In genomic region chr3:15065550-15066007, GRCh38 we compare ENCODE assay signal across 8 cellular contexts. TPM values are rescaled to one million over a fixed set of nuclear protein-coding genes. Genes with fewer than 3 reads are reported as not detected.
DNase-seq lines count a peak whose midpoint lies in the region; ATAC-seq, FAIRE-seq and TF ChIP-seq lines count a peak whose summit lies in the region.

No MANE protein-coding gene starts in this region.

- H3K4me1 ChIP-seq in DND-41 (ENCODE audit: insufficient read depth, low read length) (peaks cover 27% of the 10 kb centered on the region), OCI-LY3 (ENCODE audit: low read length) (peaks cover 17% of the 10 kb centered on the region), pancreas (peaks cover 4 to 11% (median 10%) of the 10 kb centered on the region in 3 donors)

- intact Hi-C loops in pancreas (cut with DNase I) = no loop called here

- H3K27ac Mint-ChIP-seq in endothelial cell (ENCODE audit: unreplicated experiment) = peak overlapping the region; percentile 75

- H3K9me3 ChIP-seq in DND-41 (ENCODE audit: insufficient read depth, low read length, severe bottlenecking) (no peaks in the 10 kb centered on the region), OCI-LY3 (ENCODE audit: insufficient read depth, low read length) (no peaks in the 10 kb centered on the region), pancreas (no peaks in the 10 kb centered on the region)

- H3K9ac ChIP-seq in DND-41 (ENCODE audit: low read depth, low read length) = peak overlapping the region; percentile 99
- H3K9ac ChIP-seq in OCI-LY3 (ENCODE audit: low read length) = peak overlapping the region; percentile 87

- peak overlapping the region; percentile 98 for H3K4me2 ChIP-seq in DND-41 (ENCODE audit: insufficient read depth, low read length)
- peak overlapping the region; percentile 92 for H3K4me2 ChIP-seq in OCI-LY3 (ENCODE audit: low read length)

- no peak for FAIRE-seq in pancreas (lab: Jason Lieb, UNC)

- H3K4me3 Mint-ChIP-seq in endothelial cell (ENCODE audit: unreplicated experiment) = peak overlapping the region; percentile 95

- no peak for TF ChIP-seq CTCF in DND-41 (IDR thresholded peaks at IDR 0.05; ENCODE audit: borderline replicate concordance, extremely low read depth, low read length, poor library complexity, severe bottlenecking)
- no peak for TF ChIP-seq CTCF in OCI-LY3 (IDR thresholded peaks at IDR 0.05; ENCODE audit: low read depth, low read length)
- no peak for TF ChIP-seq CTCF in endothelial cell (IDR thresholded peaks at IDR 0.05; ENCODE audit: unreplicated experiment)
- TF ChIP-seq CTCF in pancreas (IDR thresholded peaks at IDR 0.05) = no peak
- TF ChIP-seq CTCF in GM20000 (IDR thresholded peaks at IDR 0.05; ENCODE audit: extremely low read depth, missing control alignments) = no peak

- no peak for DNase-seq in DND-41
- no peak for DNase-seq in endothelial cell (ENCODE audit: low spot score)
- no peak for DNase-seq in pancreas
- no peak for DNase-seq in COLO668 (lab: John Stamatoyannopoulos, UW; ENCODE audit: unreplicated experiment)
- DNase-seq in T-helper 9 cell = no peak
- DNase-seq in GM20000 (ENCODE audit: low spot score) = no peak
- no peak for DNase-seq in NCI-H2196 treated with DMSO at 0.1 percent for 48 hours (lab: John Stamatoyannopoulos, UW; ENCODE audit: unreplicated experiment)

- peaks cover 17% of the 10 kb centered on the region for H3K36me3 Mint-ChIP-seq in endothelial cell (ENCODE audit: low read depth, unreplicated experiment)

- H3K27me3 ChIP-seq in DND-41 (ENCODE audit: insufficient read depth, low read length, poor library complexity) = no peaks in the 10 kb centered on the region
- H3K27me3 ChIP-seq in OCI-LY3 (ENCODE audit: low read depth, low read length) = no peaks in the 10 kb centered on the region
- H3K27me3 ChIP-seq in pancreas = no peaks in the 10 kb centered on the region

- peaks cover 22% of the 10 kb centered on the region for H3K4me1 Mint-ChIP-seq in endothelial cell (ENCODE audit: unreplicated experiment)

- no peak for ATAC-seq in DND-41 (ENCODE audit: insufficient read depth, low read depth)
- ATAC-seq in pancreas = no peak

- no peaks in the 10 kb centered on the region for H3K9me3 Mint-ChIP-seq in endothelial cell (ENCODE audit: unreplicated experiment)

- peak overlapping the region; percentile 95 for H2AFZ ChIP-seq in DND-41 (ENCODE audit: low read depth, low read length)
- peak overlapping the region; percentile 99 for H2AFZ ChIP-seq in OCI-LY3 (ENCODE audit: low read depth, low read length)

- H3K36me3 ChIP-seq in DND-41 (ENCODE audit: insufficient read depth, low read length) = peaks cover 12% of the 10 kb centered on the region
- peaks cover 16% of the 10 kb centered on the region for H3K36me3 ChIP-seq in OCI-LY3 (replicated peaks; ENCODE audit: low read depth, low read length)
- no peaks in the 10 kb centered on the region for H3K36me3 ChIP-seq in pancreas

- peaks cover 14% of the 10 kb centered on the region for H3K27me3 Mint-ChIP-seq in endothelial cell (ENCODE audit: unreplicated experiment)

- H3K4me3 ChIP-seq in DND-41 (ENCODE audit: low read depth in 1 of 2, low read length in 2 of 2) = peak overlapping the region; percentile 96 to 100; a peak in 3 of 4 replicates
- H3K4me3 ChIP-seq in OCI-LY3 (ENCODE audit: low read length) = peak overlapping the region; percentile 88
- peak overlapping the region; percentile 73 to 94 (median 82) for H3K4me3 ChIP-seq in pancreas

- H3K79me2 ChIP-seq in DND-41 (ENCODE audit: insufficient read depth, low read length) = peaks cover 30% of the 10 kb centered on the region
- H3K79me2 ChIP-seq in OCI-LY3 (ENCODE audit: low read length) = peaks cover 29% of the 10 kb centered on the region

- H4K20me1 ChIP-seq in DND-41 (ENCODE audit: insufficient read depth, low read length) (peaks cover 13% of the 10 kb centered on the region; the same call in 1 of the 2 replicates), OCI-LY3 (ENCODE audit: insufficient read depth, low read length) (peaks cover 15% of the 10 kb centered on the region; the same call in 1 of the 2 replicates)

- H3K27ac ChIP-seq in DND-41 (ENCODE audit: low read length) (peak overlapping the region; percentile 95), OCI-LY3 (ENCODE audit: low read length) (no peak overlapping the region), pancreas (peak overlapping the region in 2 of 4 donors; percentile 58 to 76)

- 45 to 57% methylated on average over 16 of the region's 16 CpGs for WGBS in pancreas, 2 donors

RNA-seq across cellular contexts. Expression of gene MRPS25, which starts 0.5 kb away (rescaled TPM):
- total RNA-seq in endothelial cell (ENCODE audit: unreplicated experiment) (36.4 TPM), pancreas (10 to 100 TPM; 14.3 to 22.0 (median 18.1) TPM)
- 10 to 100 TPM; 26.1 to 44.0 TPM for polyA plus RNA-seq in pancreas

RNA-seq across cellular contexts. Expression of gene RBSN, which starts 33.4 kb away (rescaled TPM):
- total RNA-seq in endothelial cell (ENCODE audit: unreplicated experiment) = 25.7 TPM
- total RNA-seq in pancreas = 10 to 100 TPM in 1 of 6 donors, 1 to 10 TPM in 5; 7.4 to 10.9 (median 9.0) TPM
- 1 to 10 TPM; 5.7 to 6.5 TPM for polyA plus RNA-seq in pancreas
